In the genomic region with DNA sequence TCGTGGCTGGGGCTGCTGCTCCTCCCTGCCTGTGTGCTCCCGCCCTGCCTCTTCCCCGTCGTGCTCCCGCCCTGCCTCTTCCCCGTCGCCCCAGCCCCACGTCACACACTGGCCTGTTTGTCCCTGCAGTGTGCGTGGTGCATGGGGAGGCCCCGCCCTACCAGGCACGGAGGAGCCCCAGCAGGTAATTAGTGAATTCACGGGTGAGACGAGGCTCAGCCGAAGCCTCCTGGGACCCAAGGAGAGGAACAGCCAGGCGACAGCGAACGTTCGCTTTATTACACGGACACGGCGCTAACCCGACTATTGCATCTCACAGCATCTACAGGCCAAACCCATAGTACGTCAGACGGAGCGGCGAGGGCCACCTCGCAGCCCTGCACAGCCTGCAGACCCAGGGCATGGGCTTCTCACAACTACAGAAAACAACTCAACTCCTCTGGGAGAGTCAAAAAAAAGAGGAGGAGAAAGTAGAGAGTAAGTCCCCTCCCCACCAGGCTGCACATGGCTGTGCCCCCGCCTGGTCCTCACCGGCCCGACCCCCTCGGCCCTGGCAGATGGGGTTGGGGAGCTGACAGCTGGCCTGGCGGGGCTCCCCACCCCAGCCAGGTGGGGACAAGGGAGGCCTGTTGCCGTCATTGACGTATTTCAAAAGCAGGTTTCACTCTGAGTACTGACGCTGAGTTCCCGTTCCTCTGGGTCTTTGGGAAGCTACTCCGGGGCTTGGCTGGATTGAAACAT, we compare ENCODE assay signal across 1 cellular context.
TF ChIP-seq lines count a peak whose summit lies in the region.

No MANE protein-coding gene starts in this region.

TF ChIP-seq in GM12878, 131 proteins besides CTCF, POLR2A, EP300 and RAD21:
- TF ChIP-seq ZBED1 (IDR thresholded peaks at IDR 0.05; ENCODE audit: borderline replicate concordance) (no peak), IKZF1 (conservative IDR thresholded peaks at IDR 0.05) (no peak), SPI1 (IDR thresholded peaks at IDR 0.05; ENCODE audit: borderline replicate concordance, insufficient read depth, low read depth, low read length) (peak; percentile 27; the same call in 1 of the 2 replicates), SREBF1 (IDR thresholded peaks at IDR 0.05; ENCODE audit: low read length) (no peak), SRF (IDR thresholded peaks at IDR 0.05; ENCODE audit: low read depth in 2 of 2, low read length in 2 of 2) (no peak), EGR1 (IDR thresholded peaks at IDR 0.05; ENCODE audit: borderline replicate concordance in 1 of 2, low read depth in 2 of 2, low read length in 2 of 2) (no peak), MEF2B (IDR thresholded peaks at IDR 0.05; ENCODE audit: partially characterized antibody, poor library complexity, severe bottlenecking) (peak; percentile 41), RELA (IDR thresholded peaks at IDR 0.05; ENCODE audit: borderline replicate concordance, partially characterized antibody) (no peak), POLR2AphosphoS5 (IDR thresholded peaks at IDR 0.05; ENCODE audit: low read length) (no peak), SUZ12 (IDR thresholded peaks at IDR 0.05; ENCODE audit: unreplicated experiment) (no peak), IKZF2 (IDR thresholded peaks at IDR 0.05) (0 out of 4 replicates have a peak, but pooled peaks of 1 of the 2 experiments have one; percentile 25), TCF3 (IDR thresholded peaks at IDR 0.05; ENCODE audit: borderline replicate concordance, insufficient read depth, low read depth, low read length) (peak; percentile 70; the same call in 1 of the 2 replicates), TCF12 (IDR thresholded peaks at IDR 0.05; ENCODE audit: low read depth, low read length) (peak; percentile 86; the same call in 1 of the 2 replicates)
- TF ChIP-seq, protein P1, sequence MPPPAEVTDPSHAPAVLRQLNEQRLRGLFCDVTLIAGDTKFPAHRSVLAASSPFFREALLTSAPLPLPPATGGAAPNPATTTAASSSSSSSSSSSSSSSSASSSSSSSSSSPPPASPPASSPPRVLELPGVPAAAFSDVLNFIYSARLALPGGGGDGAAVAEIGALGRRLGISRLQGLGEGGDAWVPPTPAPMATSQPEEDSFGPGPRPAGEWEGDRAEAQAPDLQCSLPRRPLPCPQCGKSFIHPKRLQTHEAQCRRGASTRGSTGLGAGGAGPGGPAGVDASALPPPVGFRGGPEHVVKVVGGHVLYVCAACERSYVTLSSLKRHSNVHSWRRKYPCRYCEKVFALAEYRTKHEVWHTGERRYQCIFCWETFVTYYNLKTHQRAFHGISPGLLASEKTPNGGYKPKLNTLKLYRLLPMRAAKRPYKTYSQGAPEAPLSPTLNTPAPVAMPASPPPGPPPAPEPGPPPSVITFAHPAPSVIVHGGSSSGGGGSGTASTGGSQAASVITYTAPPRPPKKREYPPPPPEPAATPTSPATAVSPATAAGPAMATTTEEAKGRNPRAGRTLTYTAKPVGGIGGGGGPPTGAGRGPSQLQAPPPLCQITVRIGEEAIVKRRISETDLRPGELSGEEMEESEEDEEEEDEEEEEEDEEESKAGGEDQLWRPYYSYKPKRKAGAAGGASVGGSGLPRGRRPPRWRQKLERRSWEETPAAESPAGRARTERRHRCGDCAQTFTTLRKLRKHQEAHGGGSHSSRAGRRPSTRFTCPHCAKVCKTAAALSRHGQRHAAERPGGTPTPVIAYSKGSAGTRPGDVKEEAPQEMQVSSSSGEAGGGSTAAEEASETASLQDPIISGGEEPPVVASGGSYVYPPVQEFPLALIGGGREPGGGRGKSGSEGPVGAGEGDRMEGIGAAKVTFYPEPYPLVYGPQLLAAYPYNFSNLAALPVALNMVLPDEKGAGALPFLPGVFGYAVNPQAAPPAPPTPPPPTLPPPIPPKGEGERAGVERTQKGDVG (CRISPR knock-in tag; IDR thresholded peaks at IDR 0.05): no peak
